ENCODE assay signal across 8 cellular contexts in the genomic region with DNA sequence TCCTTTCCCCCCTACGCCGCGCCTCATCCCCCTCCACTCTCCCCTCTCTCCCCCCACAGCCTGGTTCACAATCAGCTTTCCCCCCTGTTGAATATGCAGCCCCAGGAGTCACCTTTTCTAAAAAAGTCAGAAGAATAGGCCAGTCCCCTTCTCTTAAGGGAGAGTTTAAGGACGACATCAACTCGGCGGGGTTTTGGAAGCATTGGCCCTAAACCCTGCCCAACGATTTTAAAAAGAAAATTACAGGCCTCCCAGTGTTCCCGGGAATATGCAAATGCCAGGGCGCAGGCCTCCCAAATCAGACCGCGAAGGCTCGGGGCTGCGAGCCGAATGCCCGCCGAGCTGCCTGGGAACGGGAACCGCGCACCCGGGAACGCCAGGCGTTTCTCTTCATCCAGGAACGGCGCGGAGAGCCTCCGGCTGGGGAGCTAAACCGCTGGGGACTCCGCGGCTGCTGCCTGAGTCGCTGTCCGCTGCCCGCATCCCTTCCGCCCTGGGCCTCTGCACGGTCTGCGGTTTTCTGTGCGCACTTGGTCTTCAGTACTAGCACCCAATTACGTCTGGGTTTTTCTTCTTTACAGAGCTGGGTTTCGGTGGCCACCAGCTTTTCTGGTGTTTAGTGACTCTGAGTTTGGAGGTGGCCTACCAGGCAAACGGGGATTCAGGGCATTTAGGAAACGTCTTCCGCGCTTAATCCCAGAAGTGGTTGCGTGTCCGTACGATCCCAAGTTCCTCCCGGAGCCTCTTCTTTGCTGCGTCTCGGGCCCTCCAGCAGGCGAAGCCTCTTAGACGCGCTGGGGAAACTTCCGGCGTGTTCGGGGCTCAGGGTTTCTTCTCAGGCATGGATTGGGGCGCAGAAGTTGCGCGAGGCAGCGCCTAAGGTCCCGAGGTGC. TPM values are rescaled to one million over a fixed set of nuclear protein-coding genes. Genes with fewer than 3 reads are reported as not detected.
DNase-seq lines count a peak whose midpoint lies in the region; ATAC-seq and TF ChIP-seq lines count a peak whose summit lies in the region.

No MANE protein-coding gene starts in this region.

- no peak for TF ChIP-seq POLR2A in IMR-90 (IDR thresholded peaks at IDR 0.05; ENCODE audit: low read depth, low read length)

- H3K4ac ChIP-seq in IMR-90 (ENCODE audit: low read depth, low read length) (no peak overlapping the region), mesenchymal stem cell (ENCODE audit: low read depth in 1 of 2, low read length in 2 of 2) (no peak overlapping the region)

- no peak overlapping the region for H3K14ac ChIP-seq in IMR-90 (replicated peaks; ENCODE audit: low read depth, low read length)
- H3K14ac ChIP-seq in mesenchymal stem cell (ENCODE audit: low read length in 2 of 2) = no peak overlapping the region

- WGBS in IMR-90 (ENCODE audit: extremely low coverage in 2 of 2, insufficient read length in 1 of 2), 2 experiments = 4% methylated on average over 38 of the region's 59 CpGs; no CpG with 5 or more reads in 1 of the 2 experiments
- WGBS in ectodermal cell, 2 experiments = 0 to 1% methylated on average over 59 of the region's 59 CpGs
- 2% methylated on average over 59 of the region's 59 CpGs for WGBS in mesenchymal stem cell

- H3K9me3 ChIP-seq in IMR-90 (ENCODE audit: control insufficient read depth, insufficient read depth, low read length) (peaks cover 11% of the 10 kb centered on the region; the same call in 1 of the 2 replicates), ectodermal cell (ENCODE audit: control insufficient read depth, low read length) (no peaks in the 10 kb centered on the region), mesenchymal stem cell (ENCODE audit: control insufficient read depth, low read length) (no peaks in the 10 kb centered on the region)

- H3K4me2 ChIP-seq in IMR-90 (ENCODE audit: low read depth, low read length) (no peak overlapping the region), mesenchymal stem cell (ENCODE audit: low read length, poor library complexity, severe bottlenecking) (peak overlapping the region; percentile 88)

- H2BK15ac ChIP-seq in IMR-90 (ENCODE audit: low read depth, low read length) = no peak overlapping the region
- H2BK15ac ChIP-seq in mesenchymal stem cell (ENCODE audit: low read depth, poor library complexity, severe bottlenecking) = no peak overlapping the region

- H3K4me3 ChIP-seq in AG10803 (ENCODE audit: low read length) = peak overlapping the region; percentile 87
- H3K4me3 ChIP-seq in IMR-90 (ENCODE audit: insufficient read depth, low read depth, low read length) = no peak overlapping the region
- peak overlapping the region; percentile 43 for H3K4me3 ChIP-seq in ectodermal cell (ENCODE audit: insufficient read depth, low read depth, low read length)
- H3K4me3 ChIP-seq in mesenchymal stem cell (ENCODE audit: insufficient read depth in 1 of 2, low read depth in 1 of 2, low read length in 2 of 2) = peak overlapping the region; percentile 42 to 81

- TF ChIP-seq RAD21 in IMR-90 (IDR thresholded peaks at IDR 0.05; ENCODE audit: low read length) = no peak

- H3K27me3 ChIP-seq in IMR-90 (ENCODE audit: control insufficient read depth, insufficient read depth, low read length) = peaks cover 93% of the 10 kb centered on the region
- peaks cover 100% of the 10 kb centered on the region for H3K27me3 ChIP-seq in ectodermal cell (ENCODE audit: control insufficient read depth, insufficient read depth, low read length, poor library complexity, severe bottlenecking)
- H3K27me3 ChIP-seq in mesenchymal stem cell (ENCODE audit: control insufficient read depth in 1 of 2, insufficient read depth in 1 of 2, low read length in 2 of 2) = peaks cover 6 to 68% of the 10 kb centered on the region in 2 experiments

- CTCF ChIA-PET in IMR-90 (lab: Yijun Ruan, JAX) = interaction anchor here (0.7 kb wide), 1 partner anchor 12 kb away, joined by 3 read pairs; no protein-coding TSS in a partner anchor

- dilution Hi-C loops in IMR-90 (cut with HindIII; ENCODE audit: low sequenced_read_pairs, unreplicated experiment) = no loop called here

- no peak overlapping the region for H2AK9ac ChIP-seq in IMR-90 (replicated peaks; ENCODE audit: low read depth, low read length, poor library complexity)

- H3K9ac ChIP-seq in IMR-90 (ENCODE audit: low read depth, low read length) (no peak overlapping the region), mesenchymal stem cell (ENCODE audit: low read length) (peak overlapping the region; percentile 94)

- H2BK120ac ChIP-seq in IMR-90 (ENCODE audit: low read depth, low read length) (no peak overlapping the region), mesenchymal stem cell (ENCODE audit: low read depth, low read length) (no peak overlapping the region)

- H3K9me1 ChIP-seq in IMR-90 (ENCODE audit: insufficient read depth, low read length) = no peaks in the 10 kb centered on the region

- DNase-seq in AG10803 (ENCODE audit: low read depth) (peak; percentile 56), IMR-90 (no peak), mesenchymal stem cell (peak; percentile 64), NCI-H345 (lab: John Stamatoyannopoulos, UW) (no peak), NCI-H446 (lab: John Stamatoyannopoulos, UW) (no peak)
- no peak for DNase-seq in stimulated activated CD4-positive, alpha-beta T cell treated with anti-CD3 and anti-CD28 coated beads, Interleukin-4, amount 100 ng/mL, for 4 hours
- no peak for DNase-seq in NK-92 treated with Interleukin-12 subunit alpha and Interleukin-12 subunit beta, amount 100 ng/mL, for 24 hours (lab: John Stamatoyannopoulos, UW)

- H2AK5ac ChIP-seq in IMR-90 (ENCODE audit: low read depth, low read length) = no peak overlapping the region
- no peak overlapping the region for H2AK5ac ChIP-seq in mesenchymal stem cell (ENCODE audit: low read length, severe bottlenecking)

- H4K91ac ChIP-seq in IMR-90 (ENCODE audit: insufficient read depth, low read depth, low read length) (no peak overlapping the region), mesenchymal stem cell (ENCODE audit: low read length) (no peak overlapping the region)

- H4K8ac ChIP-seq in IMR-90 (ENCODE audit: low read depth in 2 of 2, low read length in 2 of 2) = no peak overlapping the region
- no peak overlapping the region for H4K8ac ChIP-seq in mesenchymal stem cell (ENCODE audit: low read length)

- TF ChIP-seq CTCF in AG10803 (conservative IDR thresholded peaks at IDR 0.05; ENCODE audit: low read length) (0 out of 2 replicates have a peak, but pooled peaks have one; percentile 4), IMR-90 (conservative IDR thresholded peaks at IDR 0.05; ENCODE audit: low read depth, low read length) (no peak)

- H3K56ac ChIP-seq in IMR-90 (ENCODE audit: extremely low read depth, insufficient read depth, low read length) = no peak overlapping the region

- peaks cover 5% of the 10 kb centered on the region; the same call in 1 of the 2 replicates for H4K20me1 ChIP-seq in IMR-90 (ENCODE audit: insufficient read depth, low read length)

- ATAC-seq in IMR-90 (ENCODE audit: low read depth) = 0 out of 2 replicates have a peak, but pooled peaks have one; percentile 17

- in situ Hi-C loops in IMR-90 (cut with MboI; ENCODE audit: low sequenced_read_pairs) = loop anchor here (25.0 kb wide), 3 partner anchors 649 to 1174 kb away; partner anchors contain the start of gene IRX3

- H2AFZ ChIP-seq in IMR-90 (replicated peaks; ENCODE audit: low read length, poor library complexity) (peak overlapping the region; percentile 13), mesenchymal stem cell (ENCODE audit: low read depth, low read length) (no peak overlapping the region)

- H3K36me3 ChIP-seq in IMR-90 (ENCODE audit: control insufficient read depth, insufficient read depth, low read length) = no peaks in the 10 kb centered on the region
- H3K36me3 ChIP-seq in ectodermal cell (ENCODE audit: control insufficient read depth, insufficient read depth, low read length) = no peaks in the 10 kb centered on the region
- H3K36me3 ChIP-seq in mesenchymal stem cell (ENCODE audit: control insufficient read depth in 1 of 2, insufficient read depth in 2 of 2, low read depth in 1 of 2, low read length in 2 of 2) = peaks cover 3 to 14% of the 10 kb centered on the region in 2 experiments

- no peak overlapping the region for H3K27ac ChIP-seq in IMR-90 (ENCODE audit: insufficient read depth, low read length)
- peak overlapping the region; percentile 33 for H3K27ac ChIP-seq in ectodermal cell (ENCODE audit: insufficient read depth, low read depth, low read length, poor library complexity, severe bottlenecking)
- no peak overlapping the region for H3K27ac ChIP-seq in mesenchymal stem cell (ENCODE audit: low read length, poor library complexity, severe bottlenecking)

- H3K23ac ChIP-seq in IMR-90 (ENCODE audit: low read depth, low read length) (no peak overlapping the region), mesenchymal stem cell (ENCODE audit: low read length in 2 of 2) (no peak overlapping the region)

- H2BK20ac ChIP-seq in IMR-90 (ENCODE audit: low read depth, low read length) = no peak overlapping the region

- H4K5ac ChIP-seq in IMR-90 (ENCODE audit: low read depth, low read length) = no peak overlapping the region

- no TSS peak for BruUV-seq in IMR-90 (replicated peaks; lab: Mats Ljungman, UMichigan)

- POLR2A ChIA-PET in IMR-90 (lab: Charles Lee; ENCODE audit: unreplicated experiment) = interaction anchor here (0.6 kb wide), 1 partner anchor 73 kb away, joined by 3 read pairs; no protein-coding TSS in a partner anchor

- H3K18ac ChIP-seq in IMR-90 (ENCODE audit: low read depth, low read length) (no peak overlapping the region), mesenchymal stem cell (ENCODE audit: low read depth in 1 of 2, low read length in 2 of 2) (no peak overlapping the region)

- intact Hi-C loops in IMR-90 (cut with micrococcal nuclease) = loop anchor here (5.0 to 10.0 kb wide), 2 partner anchors 652 to 989 kb away; partner anchors contain the start of gene IRX3

- H3K4me1 ChIP-seq in IMR-90 (ENCODE audit: control insufficient read depth, insufficient read depth, low read length) (no peaks in the 10 kb centered on the region), ectodermal cell (ENCODE audit: control insufficient read depth, insufficient read depth, low read length) (peaks cover 24% of the 10 kb centered on the region), mesenchymal stem cell (ENCODE audit: control insufficient read depth, insufficient read depth, low read depth, low read length) (peaks cover 41% of the 10 kb centered on the region)

- no peak overlapping the region for H2BK12ac ChIP-seq in mesenchymal stem cell (ENCODE audit: low read length in 2 of 2)

- no peaks in the 10 kb centered on the region for H3K79me1 ChIP-seq in IMR-90 (ENCODE audit: low read depth in 1 of 2, low read length in 2 of 2)
- H3K79me1 ChIP-seq in mesenchymal stem cell (replicated peaks; ENCODE audit: low read length, poor library complexity, severe bottlenecking) = peaks cover 6% of the 10 kb centered on the region

- H2BK5ac ChIP-seq in IMR-90 (ENCODE audit: low read depth, low read length, poor library complexity, severe bottlenecking) = no peak overlapping the region
- H2BK5ac ChIP-seq in mesenchymal stem cell (ENCODE audit: low read depth, low read length, poor library complexity, severe bottlenecking) = no peak overlapping the region

RNA-seq across cellular contexts. Expression of gene IRX5, which starts 5.7 kb away (rescaled TPM):
- not detected in 2 replicates for total RNA-seq in IMR-90 (2012; rRNA removed)
- polyA plus RNA-seq in IMR-90 (2012; rRNA removed) = not detected in 2 replicates
- polyA plus RNA-seq in IMR-90 (2012; cell fraction: cytosol; rRNA removed) = 0.02 TPM in 1 of 2 replicates, not detected in the other
- polyA plus RNA-seq in IMR-90 (2012; cell fraction: nucleus; rRNA removed; ENCODE audit: low replicate concordance) = 0.07 and 0.08 TPM in 2 replicates
- 10.4 TPM for polyA plus RNA-seq in ectodermal cell (2013, experiment 1 of 4)
- polyA plus RNA-seq in ectodermal cell (2013, experiment 2 of 4) = 8.4 TPM
- 16.8 TPM for polyA plus RNA-seq in ectodermal cell (2013, experiment 3 of 4)
- 16.0 TPM for polyA plus RNA-seq in ectodermal cell (2013, experiment 4 of 4)
- polyA plus RNA-seq in mesenchymal stem cell (2013, experiment 1 of 2) = 0.06 TPM
- 0.05 TPM for polyA plus RNA-seq in mesenchymal stem cell (2013, experiment 2 of 2)

Comparison
In these comparisons a context has a peak if more than half of its experiments do, and no peak if none do; other contexts are left out.
1. DNase-seq: peak in AG10803 (single experiment) and mesenchymal stem cell (single experiment); none in IMR-90 (single experiment), NCI-H345 (single experiment), stimulated activated CD4-positive, alpha-beta T cell treated with anti-CD3 and anti-CD28 coated beads, Interleukin-4, amount 100 ng/mL, for 4 hours (0 of 2), NK-92 treated with Interleukin-12 subunit alpha and Interleukin-12 subunit beta, amount 100 ng/mL, for 24 hours (single experiment) and NCI-H446 (0 of 2).